ENCODE assay signal across 10 cellular contexts in the genomic region with DNA sequence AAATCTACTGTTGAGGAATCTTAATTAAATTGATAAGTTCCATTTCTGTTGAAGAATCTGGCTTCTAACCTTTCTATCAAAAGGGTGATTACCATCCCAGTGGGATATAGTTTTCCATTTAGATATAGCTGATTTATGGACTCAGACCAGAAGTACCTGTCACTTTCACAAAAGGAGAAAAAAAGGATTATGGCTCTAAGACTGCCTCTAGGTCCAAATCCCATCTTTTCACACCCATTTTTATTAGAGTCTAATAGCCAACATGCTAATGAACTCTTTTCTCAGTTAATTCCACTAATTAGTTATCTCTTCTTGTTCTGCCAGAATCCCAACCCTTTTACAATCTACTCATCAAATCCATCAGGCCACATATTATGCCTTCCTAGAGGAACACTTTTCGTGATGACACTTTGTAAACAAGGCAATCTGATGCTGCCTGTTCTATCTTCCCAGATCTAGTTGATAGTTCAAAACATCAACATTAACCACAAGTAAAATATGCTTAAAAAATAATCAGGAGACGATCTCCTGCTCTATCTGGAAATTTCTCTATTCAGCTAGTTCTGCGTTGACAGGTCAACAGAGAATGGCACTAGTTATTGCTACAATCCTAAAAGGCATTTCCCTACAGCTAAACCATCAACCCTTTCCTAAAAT. TPM values are rescaled to one million over a fixed set of nuclear protein-coding genes. Genes with fewer than 3 reads are reported as not detected.
DNase-seq lines count a peak whose midpoint lies in the region; ATAC-seq and FAIRE-seq lines count a peak whose summit lies in the region.
"Had no signal": no experiment of that assay in that cellular context is flagged by ENCODE, and none has a peak within 500 bp of the region (broad histone marks: within the 10 kb centered on the region; RNA-seq: fewer than 3 reads in every experiment).

No MANE protein-coding gene starts in this region.

- no peak overlapping the region for H3K27ac Mint-ChIP-seq in activated CD4-positive, alpha-beta T cell treated with anti-CD3 and anti-CD28 coated beads for 36 hours
- H3K27ac Mint-ChIP-seq in activated T-helper 17 cell treated with anti-CD3 and anti-CD28 coated beads, Interleukin-2, amount 50 U/mL, for 72 hours: peak overlapping the region; percentile 89

- no peaks in the 10 kb centered on the region for H3K9me3 Mint-ChIP-seq in activated CD4-positive, alpha-beta T cell treated with anti-CD3 and anti-CD28 coated beads for 36 hours (ENCODE audit: low read depth)
- no peaks in the 10 kb centered on the region for H3K9me3 Mint-ChIP-seq in activated T-helper 17 cell treated with anti-CD3 and anti-CD28 coated beads, Interleukin-2, amount 50 U/mL, for 72 hours

- H3K27me3 Mint-ChIP-seq in activated CD4-positive, alpha-beta T cell treated with anti-CD3 and anti-CD28 coated beads for 36 hours: no peaks in the 10 kb centered on the region
- no peaks in the 10 kb centered on the region for H3K27me3 Mint-ChIP-seq in activated T-helper 17 cell treated with anti-CD3 and anti-CD28 coated beads, Interleukin-2, amount 50 U/mL, for 72 hours

- POLR2A ChIA-PET in activated CD4-positive, alpha-beta T cell treated with anti-CD3 and anti-CD28 coated beads for 36 hours (lab: Charles Lee): no interaction called here

- no peaks in the 10 kb centered on the region for H3K27me3 ChIP-seq in iPS-20b (ENCODE audit: insufficient read depth, low read length)

- H3K36me3 ChIP-seq in iPS-20b (ENCODE audit: insufficient read depth, low read depth, low read length): no peaks in the 10 kb centered on the region

- peaks cover 49% of the 10 kb centered on the region for H3K4me1 Mint-ChIP-seq in activated CD4-positive, alpha-beta T cell treated with anti-CD3 and anti-CD28 coated beads for 36 hours
- peaks cover 44% of the 10 kb centered on the region for H3K4me1 Mint-ChIP-seq in activated T-helper 17 cell treated with anti-CD3 and anti-CD28 coated beads, Interleukin-2, amount 50 U/mL, for 72 hours

- H3K4me3 Mint-ChIP-seq in activated CD4-positive, alpha-beta T cell treated with anti-CD3 and anti-CD28 coated beads for 36 hours: peak overlapping the region; percentile 78
- peak overlapping the region; percentile 69 for H3K4me3 Mint-ChIP-seq in activated T-helper 17 cell treated with anti-CD3 and anti-CD28 coated beads, Interleukin-2, amount 50 U/mL, for 72 hours

- H3K27ac ChIP-seq in iPS-20b (ENCODE audit: low read length): no peak overlapping the region
- H3K27ac ChIP-seq in substantia nigra (ENCODE audit: low read depth, low read length, poor library complexity, severe bottlenecking): peak overlapping the region; percentile 0

- CTCF ChIA-PET in activated CD4-positive, alpha-beta T cell treated with anti-CD3 and anti-CD28 coated beads for 36 hours (lab: Charles Lee): interaction anchor here (0.5 to 1.1 kb wide), 2 partner anchors 64 to 194 kb away, joined by 3 read pairs; no protein-coding TSS in a partner anchor

- H3K9ac ChIP-seq in iPS-20b (ENCODE audit: low read depth, low read length): peak overlapping the region; percentile 92

- intact Hi-C loops in activated CD4-positive, alpha-beta T cell treated with anti-CD3 and anti-CD28 coated beads for 36 hours (cut with DNase I, micrococcal nuclease): loop anchor here in 1 of 2 experiments (5.0 to 10.0 kb wide), 3 partner anchors 47 to 177 kb away; no protein-coding TSS in a partner anchor

- H3K9me3 ChIP-seq in iPS-20b (ENCODE audit: insufficient read depth, low read depth, low read length): no peaks in the 10 kb centered on the region

- H3K4me1 ChIP-seq in iPS-20b (ENCODE audit: insufficient read depth, low read length): peaks cover 18% of the 10 kb centered on the region

- ATAC-seq in activated CD4-positive, alpha-beta T cell treated with anti-CD3 and anti-CD28 coated beads for 36 hours: no peak
- ATAC-seq in activated T-helper 17 cell treated with anti-CD3 and anti-CD28 coated beads, Interleukin-2, amount 50 U/mL, for 72 hours (replicated peaks): no peak
- no peak for ATAC-seq in HG02763 (IDR thresholded peaks at IDR 0.05; ENCODE audit: unreplicated experiment)

- H3K4me3 ChIP-seq in iPS-20b (ENCODE audit: low read length): peak overlapping the region; percentile 96

- FAIRE-seq in RCC 7860 (lab: Jason Lieb, UNC): no peak

- DNase-seq in activated CD4-positive, alpha-beta T cell treated with anti-CD3 and anti-CD28 coated beads for 36 hours: no peak
- no peak for DNase-seq in activated CD4-positive, alpha-beta T cell treated with anti-CD3 and anti-CD28 coated beads, Interleukin-2, amount 50 U/mL, for 48 hours
- DNase-seq in substantia nigra (lab: John Stamatoyannopoulos, UW): no peak
- DNase-seq in RCC 7860 (ENCODE audit: low spot score): no peak
- no peak for DNase-seq in retina
- DNase-seq: left colon, NCI-H2081 treated with DMSO at 0.1 percent for 48 hours had no signal

- H3K36me3 Mint-ChIP-seq in activated CD4-positive, alpha-beta T cell treated with anti-CD3 and anti-CD28 coated beads for 36 hours (ENCODE audit: low read depth): peaks cover 2% of the 10 kb centered on the region
- peaks cover 38% of the 10 kb centered on the region for H3K36me3 Mint-ChIP-seq in activated T-helper 17 cell treated with anti-CD3 and anti-CD28 coated beads, Interleukin-2, amount 50 U/mL, for 72 hours (ENCODE audit: low read depth)

RNA-seq across cellular contexts. Expression of a gene that starts 2.2 kb away (rescaled TPM):
- 10 to 100 TPM; 18.6 to 19.6 TPM for total RNA-seq in activated CD4-positive, alpha-beta T cell treated with anti-CD3 and anti-CD28 coated beads for 36 hours
- 10 to 100 TPM; 19.5 to 25.8 TPM for total RNA-seq in activated T-helper 17 cell treated with anti-CD3 and anti-CD28 coated beads, Interleukin-2, amount 50 U/mL, for 72 hours
